Comparison of ENCODE assay signal across 8 cellular contexts in genomic region chr16:29808219-29808900, GRCh38. TPM values are rescaled to one million over a fixed set of nuclear protein-coding genes. Genes with fewer than 3 reads are reported as not detected.
DNase-seq lines count a peak whose midpoint lies in the region; ATAC-seq and TF ChIP-seq lines count a peak whose summit lies in the region.

No MANE protein-coding gene starts in this region.

- peak overlapping the region; percentile 90 to 98 (median 95) for H3K4me3 Mint-ChIP-seq in immature natural killer cell

- no peak for ATAC-seq in GM21526 (IDR thresholded peaks at IDR 0.05; ENCODE audit: low FRiP score, unreplicated experiment)

- no peak for DNase-seq in cardiac muscle cell (ENCODE audit: low read depth in 1 of 2, low spot score in 1 of 2)
- DNase-seq in cardiac septum (ENCODE audit: low spot score), result no peak
- DNase-seq in activated naive CD4-positive, alpha-beta T cell treated with anti-CD3 and anti-CD28 coated beads, Interleukin-2, amount 50 U/mL, for 16 hours, result peak; percentile 44
- peak in 1 of 3 donors; percentile 48 for DNase-seq in immature natural killer cell
- DNase-seq in HT-29 (ENCODE audit: low spot score), result no peak
- no peak for DNase-seq in OCI-M2 (lab: John Stamatoyannopoulos, UW; ENCODE audit: unreplicated experiment)

- no peak for TF ChIP-seq CTCF in cardiac muscle cell (IDR thresholded peaks at IDR 0.05; ENCODE audit: low read depth, low read length)

- H3K4me1 ChIP-seq in cardiac muscle cell (ENCODE audit: low read depth), result peaks cover 28% of the 10 kb centered on the region

- peak overlapping the region; percentile 43 for H3K4me3 ChIP-seq in cardiac muscle cell

- H3K27ac ChIP-seq in cardiac muscle cell (peak overlapping the region; percentile 87), temporal lobe (ENCODE audit: low read depth, low read length) (peak overlapping the region; percentile 78)

- H3K9me3 Mint-ChIP-seq in immature natural killer cell, result no peaks in the 10 kb centered on the region

- H3K36me3 ChIP-seq in cardiac muscle cell, result peaks cover 10% of the 10 kb centered on the region

- H3K4me1 Mint-ChIP-seq in immature natural killer cell, result peaks cover 52 to 55% of the 10 kb centered on the region in 2 donors

- intact Hi-C loops in cardiac septum (cut with DNase I), result no loop called here

- no peaks in the 10 kb centered on the region for H3K27me3 ChIP-seq in cardiac muscle cell

- no peaks in the 10 kb centered on the region for H3K9me3 ChIP-seq in cardiac muscle cell (ENCODE audit: low read depth)

- H3K27ac Mint-ChIP-seq in immature natural killer cell, result peak overlapping the region; percentile 96 to 100 (median 100)

- H3K27me3 Mint-ChIP-seq in immature natural killer cell (ENCODE audit: low read depth in 3 of 3), result peaks cover 38 to 44% (median 42%) of the 10 kb centered on the region in 3 donors

- H3K36me3 Mint-ChIP-seq in immature natural killer cell, result peaks cover 4% of the 10 kb centered on the region in 3 donors

RNA-seq across cellular contexts. Expression of gene MAZ, which starts 2.0 kb away (rescaled TPM):
- total RNA-seq in cardiac muscle cell (310 and 370 TPM in 2 replicates), cardiac septum (72.4 TPM), temporal lobe (246 TPM)
- polyA plus RNA-seq in cardiac muscle cell (186 and 257 TPM in 2 replicates), immature natural killer cell (10 to 100 TPM; 49.2 to 54.8 (median 52.7) TPM)
- 795 and 814 TPM in 2 replicates for total RNA-seq in HT-29 (2014; rRNA removed; shearing (Covaris generic))

RNA-seq across cellular contexts. Expression of gene PRRT2, which starts 3.6 kb away (rescaled TPM):
- total RNA-seq in cardiac muscle cell (17.9 and 19.7 TPM in 2 replicates), cardiac septum (2.1 TPM), temporal lobe (21.9 TPM)
- polyA plus RNA-seq in cardiac muscle cell (19.3 and 19.8 TPM in 2 replicates), immature natural killer cell (not detected)
- total RNA-seq in HT-29 (2014; rRNA removed; shearing (Covaris generic)), result 0.23 TPM in 1 of 2 replicates, not detected in the other

RNA-seq across cellular contexts. Expression of gene PAGR1, which starts 7.6 kb away (rescaled TPM):
- total RNA-seq in cardiac muscle cell (113 and 120 TPM in 2 replicates), cardiac septum (15.6 TPM), temporal lobe (9.8 TPM)
- polyA plus RNA-seq in cardiac muscle cell (106 and 113 TPM in 2 replicates), immature natural killer cell (10 to 100 TPM; 44.8 to 55.2 (median 46.1) TPM)
- total RNA-seq in HT-29 (2014; rRNA removed; shearing (Covaris generic)), result 57.4 and 65.1 TPM in 2 replicates

RNA-seq across cellular contexts. Expression of gene MVP, which starts 11.9 kb away (rescaled TPM):
- total RNA-seq in cardiac muscle cell, result 8.9 and 25.0 TPM in 2 replicates
- polyA plus RNA-seq in cardiac muscle cell, result 9.3 and 21.2 TPM in 2 replicates
- 60.2 TPM for total RNA-seq in cardiac septum
- polyA plus RNA-seq in immature natural killer cell, result 100 to 1,000 TPM; 103 to 195 (median 142) TPM
- 3.9 TPM for total RNA-seq in temporal lobe
- total RNA-seq in HT-29 (2014; rRNA removed; shearing (Covaris generic)), result 157 and 185 TPM in 2 replicates

RNA-seq across cellular contexts. Expression of gene KIF22, which starts 17.8 kb away (rescaled TPM):
- 57.5 and 121 TPM in 2 replicates for total RNA-seq in cardiac muscle cell
- 59.5 and 103 TPM in 2 replicates for polyA plus RNA-seq in cardiac muscle cell
- 21.8 TPM for total RNA-seq in cardiac septum
- polyA plus RNA-seq in immature natural killer cell, result 10 to 100 TPM; 33.1 to 45.2 (median 33.3) TPM
- 24.3 TPM for total RNA-seq in temporal lobe
- total RNA-seq in HT-29 (2014; rRNA removed; shearing (Covaris generic)), result 127 and 134 TPM in 2 replicates
